ENCODE assay signal across 8 cellular contexts in genomic region chr12:56449622-56449984, GRCh38. TPM values are rescaled to one million over a fixed set of nuclear protein-coding genes. Genes with fewer than 3 reads are reported as not detected.
A peak's percentile ranks its signal among the peaks of the same experiment; 100 is the strongest.
DNase-seq lines count a peak whose midpoint lies in the region; ATAC-seq and TF ChIP-seq lines count a peak whose summit lies in the region.

No MANE protein-coding gene starts in this region.

- no peak for TF ChIP-seq POLR2A in breast epithelium (IDR thresholded peaks at IDR 0.05)

- H3K27me3 ChIP-seq in A673 (replicated peaks; ENCODE audit: insufficient read depth, low read depth, low read length, poor library complexity) (no peaks in the 10 kb centered on the region), HUES6 (ENCODE audit: control insufficient read depth, insufficient read depth, low read length) (no peaks in the 10 kb centered on the region), breast epithelium (no peaks in the 10 kb centered on the region), mucosa of rectum (ENCODE audit: control insufficient read depth in 2 of 2, insufficient read depth in 2 of 2, low read length in 2 of 2) (no peaks in the 10 kb centered on the region)

- H3K9ac ChIP-seq in HUES6 (ENCODE audit: low read length) (peak overlapping the region; percentile 94), mucosa of rectum (ENCODE audit: low read depth in 1 of 2, low read length in 2 of 2) (peak overlapping the region; percentile 76 to 85)

- POLR2A ChIA-PET in A673 (lab: Charles Lee; ENCODE audit: low non-redundant PET) = no interaction called here

- no peak for ATAC-seq in GM18907 (IDR thresholded peaks at IDR 0.05; ENCODE audit: unreplicated experiment)

- H3K36me3 ChIP-seq in A673 (ENCODE audit: insufficient read depth, low read length, poor library complexity, severe bottlenecking) (no peaks in the 10 kb centered on the region), HUES6 (ENCODE audit: control insufficient read depth, insufficient read depth, low read length) (peaks cover 9% of the 10 kb centered on the region; the same call in 1 of the 2 replicates), breast epithelium (no peaks in the 10 kb centered on the region), mucosa of rectum (ENCODE audit: control insufficient read depth in 2 of 2, insufficient read depth in 2 of 2, low read length in 2 of 2) (no peaks in the 10 kb centered on the region)

- H3K4me1 ChIP-seq in A673 (ENCODE audit: insufficient read depth, low read length, poor library complexity, severe bottlenecking) (peaks cover 8% of the 10 kb centered on the region), HUES6 (ENCODE audit: control insufficient read depth, insufficient read depth, low read length) (peaks cover 9% of the 10 kb centered on the region), breast epithelium (no peaks in the 10 kb centered on the region), mucosa of rectum (ENCODE audit: control insufficient read depth in 2 of 2, insufficient read depth in 2 of 2, low read length in 2 of 2) (peaks cover 5 to 8% of the 10 kb centered on the region in 2 donors)

- intact Hi-C loops in A673 (cut with micrococcal nuclease; ENCODE audit: unreplicated experiment) = no loop called here
- intact Hi-C loops in breast epithelium (cut with DNase I; ENCODE audit: low total_unique reads) = no loop called here

- peak overlapping the region; percentile 95 for H3K27ac ChIP-seq in A673 (ENCODE audit: low read depth, low read length, poor library complexity, severe bottlenecking)
- H3K27ac ChIP-seq in HUES6 (ENCODE audit: low read depth, low read length) = peak overlapping the region; percentile 93
- H3K27ac ChIP-seq in breast epithelium = peak overlapping the region; percentile 90 to 92
- H3K27ac ChIP-seq in mucosa of rectum (ENCODE audit: low read depth in 2 of 2, low read length in 2 of 2) = peak overlapping the region; percentile 84 to 85

- no peak for DNase-seq in A673 (ENCODE audit: low spot score)
- no peak for DNase-seq in breast epithelium (ENCODE audit: low spot score in 2 of 2)
- DNase-seq in NCI-H2029 (lab: John Stamatoyannopoulos, UW) = no peak
- DNase-seq in cortex of kidney (lab: John Stamatoyannopoulos, UW) = no peak
- DNase-seq in hippocampal formation (lab: John Stamatoyannopoulos, UW) = no peak

- H3K9me3 ChIP-seq in A673 (ENCODE audit: low read depth, low read length, poor library complexity, severe bottlenecking) (no peaks in the 10 kb centered on the region), HUES6 (ENCODE audit: control insufficient read depth, insufficient read depth, low read depth, low read length) (no peaks in the 10 kb centered on the region), breast epithelium (no peaks in the 10 kb centered on the region), mucosa of rectum (ENCODE audit: control insufficient read depth in 2 of 2, low read length in 2 of 2) (no peaks in the 10 kb centered on the region)

- TF ChIP-seq CTCF in A673 (conservative IDR thresholded peaks at IDR 0.05; ENCODE audit: low read depth, low read length) (no peak), breast epithelium (IDR thresholded peaks at IDR 0.05) (no peak)

- H3K4me3 ChIP-seq in A673 (ENCODE audit: low read depth, low read length, poor library complexity, severe bottlenecking) (peak overlapping the region; percentile 61), HUES6 (ENCODE audit: low read depth, low read length) (peak overlapping the region; percentile 95), breast epithelium (peak overlapping the region; percentile 57 to 86 (median 65)), mucosa of rectum (ENCODE audit: low read length in 2 of 2) (peak overlapping the region; percentile 82 to 92)

- TSS peak; percentile 98 for BruUV-seq in A673 (replicated peaks; lab: Mats Ljungman, UMichigan)

- CTCF ChIA-PET in A673 (lab: Charles Lee) = interaction anchor here (0.9 kb wide), 1 partner anchor 15 kb away, joined by 4 read pairs; no protein-coding TSS in a partner anchor

RNA-seq across cellular contexts. Expression of gene TIMELESS, which starts 0.4 kb away (rescaled TPM):
- 71.4 and 75.9 TPM in 2 replicates for total RNA-seq in A673 (2021)
- total RNA-seq in breast epithelium = 1 to 10 TPM; 4.5 to 7.2 (median 6.7) TPM

RNA-seq across cellular contexts. Expression of gene MIP, which starts 4.9 kb away (rescaled TPM):
- total RNA-seq in A673 (2021) (not detected in 2 replicates), breast epithelium (not detected)

RNA-seq across cellular contexts. Expression of gene SPRYD4, which starts 18.8 kb away (rescaled TPM):
- 4.7 and 5.1 TPM in 2 replicates for total RNA-seq in A673 (2021)
- total RNA-seq in breast epithelium = 1 to 10 TPM; 2.9 to 4.8 (median 3.6) TPM

RNA-seq across cellular contexts. Expression of gene GLS2, which starts 38.4 kb away (rescaled TPM):
- total RNA-seq in A673 (2021) = 0.24 TPM in 1 of 2 replicates, not detected in the other
- 1 to 10 TPM in 2 of 3 donors, under 1 TPM in 1; 0.16 to 5.1 (median 4.6) TPM for total RNA-seq in breast epithelium
